ENCODE assay signal across 14 cellular contexts in the genomic region with DNA sequence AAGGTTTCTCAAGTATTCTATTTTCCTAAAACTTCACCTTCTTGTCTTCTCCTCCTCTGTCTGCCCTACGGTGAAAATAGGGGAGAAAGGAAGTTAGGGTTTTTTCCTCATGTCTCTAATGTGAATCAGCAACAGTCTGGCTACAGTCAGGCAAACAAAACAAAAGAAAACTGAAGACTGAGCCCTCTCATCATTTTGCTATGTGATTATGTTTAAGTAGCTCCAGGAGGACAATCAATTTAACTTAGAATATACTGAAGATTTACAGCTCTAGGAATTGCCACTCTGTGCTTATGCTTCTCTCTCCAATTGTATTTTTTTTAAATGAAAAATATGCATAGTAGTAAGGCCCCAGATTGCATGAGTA.
DNase-seq lines count a peak whose midpoint lies in the region; ATAC-seq and TF ChIP-seq lines count a peak whose summit lies in the region.
"Had no signal": no experiment of that assay in that cellular context is flagged by ENCODE, and none has a peak within 500 bp of the region (broad histone marks: within the 10 kb centered on the region; RNA-seq: fewer than 3 reads in every experiment).

No MANE protein-coding gene starts in this region.

- CTCF ChIA-PET in MCF 10A (lab: Yijun Ruan, JAX): interaction anchor here (0.6 kb wide), 1 partner anchor 576 kb away, joined by 3 read pairs; no protein-coding TSS in a partner anchor

- peak overlapping the region; percentile 57 for H3K27ac Mint-ChIP-seq in MCF 10A (ENCODE audit: low read depth, unreplicated experiment)
- H3K27ac Mint-ChIP-seq: activated CD8-positive, alpha-beta T cell treated with anti-CD3 and anti-CD28 coated beads, Interleukin-2, amount 10 ng/mL, durations not matched to agents 7 days and 5 days had no signal

- peaks cover 5% of the 10 kb centered on the region for H3K36me3 Mint-ChIP-seq in MCF 10A (ENCODE audit: insufficient read depth, unreplicated experiment)

- no peak overlapping the region for H3K27ac ChIP-seq in breast epithelium
- H3K27ac ChIP-seq: gastroesophageal sphincter had no signal

- TF ChIP-seq CTCF in MCF 10A (IDR thresholded peaks at IDR 0.05; ENCODE audit: unreplicated experiment) (no peak), breast epithelium (IDR thresholded peaks at IDR 0.05) (no peak), fibroblast of villous mesenchyme (IDR thresholded peaks at IDR 0.05; ENCODE audit: insufficient read depth, low read depth, low read length) (no peak)

- H3K4me1 Mint-ChIP-seq in MCF 10A (ENCODE audit: insufficient read depth, unreplicated experiment): peaks cover 33% of the 10 kb centered on the region

- BruUV-seq in MCF 10A (replicated peaks; lab: Mats Ljungman, UMichigan): no TSS peak

- H3K36me3 ChIP-seq in breast epithelium: no peaks in the 10 kb centered on the region
- H3K36me3 ChIP-seq: gastroesophageal sphincter, MG63 had no signal

- no peaks in the 10 kb centered on the region for H3K27me3 ChIP-seq in breast epithelium
- H3K27me3 ChIP-seq: gastroesophageal sphincter, MG63 had no signal

- POLR2A ChIA-PET in MCF 10A (lab: Yijun Ruan, JAX): interaction anchor here (1.0 kb wide), 1 partner anchor 33 kb away, joined by 3 read pairs; no protein-coding TSS in a partner anchor

- DNase-seq in MCF 10A (ENCODE audit: unreplicated experiment) (peak; percentile 28), breast epithelium (ENCODE audit: low spot score in 2 of 2) (no peak), fibroblast of villous mesenchyme (ENCODE audit: low read depth) (peak; percentile 23), stromal cell of bone marrow (ENCODE audit: low read depth) (peak; percentile 56), mucosa of gallbladder (ENCODE audit: low spot score) (no peak)
- DNase-seq in activated CD8-positive, alpha-beta memory T cell treated with anti-CD3 and anti-CD28 coated beads, Interleukin-2, amount 50 U/mL, for 4 hours: no peak
- DNase-seq: 8988T; activated CD8-positive, alpha-beta T cell treated with anti-CD3 and anti-CD28 coated beads, Interleukin-2, amount 10 ng/mL, durations not matched to agents 7 days and 5 days; DMS79; MG63; OCI-M1 had no signal

- H3K4me3 ChIP-seq in breast epithelium (no peak overlapping the region), fibroblast of villous mesenchyme (ENCODE audit: low read depth, low read length) (no peak overlapping the region)
- H3K4me3 ChIP-seq: gastroesophageal sphincter, MG63 had no signal

- no peaks in the 10 kb centered on the region for H3K9me3 Mint-ChIP-seq in MCF 10A (ENCODE audit: unreplicated experiment)

- ATAC-seq in SK-N-SH treated with all-trans-retinoic acid at 6 μM for 48 hours: peak; percentile 68
- ATAC-seq in GM18520 (IDR thresholded peaks at IDR 0.05; ENCODE audit: unreplicated experiment): no peak
- ATAC-seq: activated CD8-positive, alpha-beta T cell treated with anti-CD3 and anti-CD28 coated beads, Interleukin-2, amount 10 ng/mL, durations not matched to agents 7 days and 5 days; gastroesophageal sphincter had no signal

- H3K27me3 Mint-ChIP-seq in MCF 10A (ENCODE audit: insufficient read depth, unreplicated experiment): no peaks in the 10 kb centered on the region

- H3K9me3 ChIP-seq in breast epithelium: no peaks in the 10 kb centered on the region
- H3K9me3 ChIP-seq: gastroesophageal sphincter, MG63 had no signal

- intact Hi-C loops in MCF 10A (cut with micrococcal nuclease) (no loop called here), breast epithelium (cut with DNase I; ENCODE audit: low total_unique reads) (no loop called here)

- H3K4me1 ChIP-seq in breast epithelium: no peaks in the 10 kb centered on the region
- H3K4me1 ChIP-seq: gastroesophageal sphincter had no signal

- no peak for TF ChIP-seq POLR2A in breast epithelium (IDR thresholded peaks at IDR 0.05)

- no peak overlapping the region for H3K4me3 Mint-ChIP-seq in MCF 10A (ENCODE audit: unreplicated experiment)
- H3K4me3 Mint-ChIP-seq: activated CD8-positive, alpha-beta T cell treated with anti-CD3 and anti-CD28 coated beads, Interleukin-2, amount 10 ng/mL, durations not matched to agents 7 days and 5 days had no signal

TF ChIP-seq in SK-N-SH treated with all-trans-retinoic acid at 6 μM for 48 hours, 23 proteins besides CTCF, POLR2A, EP300 and RAD21:
- no peak for TF ChIP-seq RARB (CRISPR knock-in tag; IDR thresholded peaks at IDR 0.05)
- TF ChIP-seq SNAI2 (CRISPR knock-in tag; IDR thresholded peaks at IDR 0.05): no peak
- no peak for TF ChIP-seq ZFP30 (CRISPR knock-in tag; IDR thresholded peaks at IDR 0.05)
- TF ChIP-seq, protein P1, sequence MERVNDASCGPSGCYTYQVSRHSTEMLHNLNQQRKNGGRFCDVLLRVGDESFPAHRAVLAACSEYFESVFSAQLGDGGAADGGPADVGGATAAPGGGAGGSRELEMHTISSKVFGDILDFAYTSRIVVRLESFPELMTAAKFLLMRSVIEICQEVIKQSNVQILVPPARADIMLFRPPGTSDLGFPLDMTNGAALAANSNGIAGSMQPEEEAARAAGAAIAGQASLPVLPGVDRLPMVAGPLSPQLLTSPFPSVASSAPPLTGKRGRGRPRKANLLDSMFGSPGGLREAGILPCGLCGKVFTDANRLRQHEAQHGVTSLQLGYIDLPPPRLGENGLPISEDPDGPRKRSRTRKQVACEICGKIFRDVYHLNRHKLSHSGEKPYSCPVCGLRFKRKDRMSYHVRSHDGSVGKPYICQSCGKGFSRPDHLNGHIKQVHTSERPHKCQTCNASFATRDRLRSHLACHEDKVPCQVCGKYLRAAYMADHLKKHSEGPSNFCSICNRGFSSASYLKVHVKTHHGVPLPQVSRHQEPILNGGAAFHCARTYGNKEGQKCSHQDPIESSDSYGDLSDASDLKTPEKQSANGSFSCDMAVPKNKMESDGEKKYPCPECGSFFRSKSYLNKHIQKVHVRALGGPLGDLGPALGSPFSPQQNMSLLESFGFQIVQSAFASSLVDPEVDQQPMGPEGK (CRISPR knock-in tag; IDR thresholded peaks at IDR 0.05; ENCODE audit: borderline replicate concordance): no peak
- TF ChIP-seq TCF4 (CRISPR knock-in tag; IDR thresholded peaks at IDR 0.05; ENCODE audit: borderline replicate concordance): no peak
- no peak for TF ChIP-seq ISL1 (CRISPR knock-in tag; IDR thresholded peaks at IDR 0.05)
- no peak for TF ChIP-seq PPARA (CRISPR knock-in tag; IDR thresholded peaks at IDR 0.05; ENCODE audit: borderline replicate concordance)
- no peak for TF ChIP-seq ZNF70 (CRISPR knock-in tag; IDR thresholded peaks at IDR 0.05)
- TF ChIP-seq GLIS3 (CRISPR knock-in tag; IDR thresholded peaks at IDR 0.05): no peak
- TF ChIP-seq, protein P2, sequence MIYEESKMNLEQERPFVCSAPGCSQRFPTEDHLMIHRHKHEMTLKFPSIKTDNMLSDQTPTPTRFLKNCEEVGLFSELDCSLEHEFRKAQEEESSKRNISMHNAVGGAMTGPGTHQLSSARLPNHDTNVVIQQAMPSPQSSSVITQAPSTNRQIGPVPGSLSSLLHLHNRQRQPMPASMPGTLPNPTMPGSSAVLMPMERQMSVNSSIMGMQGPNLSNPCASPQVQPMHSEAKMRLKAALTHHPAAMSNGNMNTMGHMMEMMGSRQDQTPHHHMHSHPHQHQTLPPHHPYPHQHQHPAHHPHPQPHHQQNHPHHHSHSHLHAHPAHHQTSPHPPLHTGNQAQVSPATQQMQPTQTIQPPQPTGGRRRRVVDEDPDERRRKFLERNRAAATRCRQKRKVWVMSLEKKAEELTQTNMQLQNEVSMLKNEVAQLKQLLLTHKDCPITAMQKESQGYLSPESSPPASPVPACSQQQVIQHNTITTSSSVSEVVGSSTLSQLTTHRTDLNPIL (CRISPR knock-in tag; IDR thresholded peaks at IDR 0.05; ENCODE audit: low read depth): no peak
- TF ChIP-seq, protein P3, sequence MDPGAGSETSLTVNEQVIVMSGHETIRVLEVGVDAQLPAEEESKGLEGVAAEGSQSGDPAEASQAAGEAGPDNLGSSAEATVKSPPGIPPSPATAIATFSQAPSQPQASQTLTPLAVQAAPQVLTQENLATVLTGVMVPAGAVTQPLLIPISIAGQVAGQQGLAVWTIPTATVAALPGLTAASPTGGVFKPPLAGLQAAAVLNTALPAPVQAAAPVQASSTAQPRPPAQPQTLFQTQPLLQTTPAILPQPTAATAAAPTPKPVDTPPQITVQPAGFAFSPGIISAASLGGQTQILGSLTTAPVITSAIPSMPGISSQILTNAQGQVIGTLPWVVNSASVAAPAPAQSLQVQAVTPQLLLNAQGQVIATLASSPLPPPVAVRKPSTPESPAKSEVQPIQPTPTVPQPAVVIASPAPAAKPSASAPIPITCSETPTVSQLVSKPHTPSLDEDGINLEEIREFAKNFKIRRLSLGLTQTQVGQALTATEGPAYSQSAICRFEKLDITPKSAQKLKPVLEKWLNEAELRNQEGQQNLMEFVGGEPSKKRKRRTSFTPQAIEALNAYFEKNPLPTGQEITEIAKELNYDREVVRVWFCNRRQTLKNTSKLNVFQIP (CRISPR knock-in tag; IDR thresholded peaks at IDR 0.05; ENCODE audit: borderline replicate concordance, low read depth): no peak
- TF ChIP-seq ZNF565 (CRISPR knock-in tag; conservative IDR thresholded peaks at IDR 0.05; ENCODE audit: low read depth): no peak
- no peak for TF ChIP-seq TOX (CRISPR knock-in tag; IDR thresholded peaks at IDR 0.05; ENCODE audit: borderline replicate concordance)

Comparison
In these comparisons a context has a peak if more than half of its experiments do, and no peak if none do; other contexts are left out.
1. DNase-seq: peak in MCF 10A (single experiment), fibroblast of villous mesenchyme (single experiment) and stromal cell of bone marrow (single experiment); none in breast epithelium (0 of 2), activated CD8-positive, alpha-beta memory T cell treated with anti-CD3 and anti-CD28 coated beads, Interleukin-2, amount 50 U/mL, for 4 hours (single experiment) and mucosa of gallbladder (single experiment).